ENCODE assay signal across 32 cellular contexts in genomic region chr1:173427146-173428054, GRCh38.
"Had no signal": no experiment of that assay in that cellular context is flagged by ENCODE, and none has a peak within 500 bp of the region (broad histone marks: within the 10 kb centered on the region; RNA-seq: fewer than 3 reads in every experiment).

No MANE protein-coding gene starts in this region.

- H3K36me3 Mint-ChIP-seq: activated naive CD8-positive, alpha-beta T cell treated with anti-CD3 and anti-CD28 coated beads for 36 hours; brain; neural progenitor cell had no signal

- H3K36me3 ChIP-seq: adrenal gland, cardiac muscle cell, gastrocnemius medialis, left ventricle myocardium inferior, neural progenitor cell, WERI-Rb-1 had no signal

- H3K27ac Mint-ChIP-seq: activated naive CD4-positive, alpha-beta T cell treated with anti-CD3 and anti-CD28 coated beads for 36 hours; activated naive CD8-positive, alpha-beta T cell treated with anti-CD3 and anti-CD28 coated beads for 36 hours; activated T-helper 1 cell treated with anti-CD3 and anti-CD28 coated beads, Interleukin-12 subunit alpha, Interleukin-12 subunit beta, Interleukin-2, Interleukin-4 antibody, amounts not matched to agents 30 ng/mL and 10 ng/mL and 1 ng/mL, durations not matched to agents 14 hours and 24 hours and 36 hours; brain; naive thymus-derived CD8-positive, alpha-beta T cell; neural progenitor cell; stimulated activated naive CD8-positive, alpha-beta T cell treated with anti-CD3 and anti-CD28 coated beads, Interleukin-15, amount 100 ng/mL, for 72 hours; T-helper 17 cell had no signal

- H3K9ac ChIP-seq: neural progenitor cell had no signal

- H3K27me3 Mint-ChIP-seq: activated naive CD8-positive, alpha-beta T cell treated with anti-CD3 and anti-CD28 coated beads for 36 hours; naive thymus-derived CD8-positive, alpha-beta T cell; stimulated activated naive CD8-positive, alpha-beta T cell treated with anti-CD3 and anti-CD28 coated beads, Interleukin-15, amount 100 ng/mL, for 72 hours; T-helper 17 cell had no signal

- H2AFZ ChIP-seq: neural progenitor cell had no signal

- H3K27ac ChIP-seq: adrenal gland, cardiac muscle cell, coronary artery, dorsolateral prefrontal cortex, gastrocnemius medialis, left ventricle myocardium inferior, neural progenitor cell, WERI-Rb-1 had no signal

- DNase-seq: activated CD4-positive, alpha-beta T cell treated with anti-CD3 and anti-CD28 coated beads, Interleukin-2, amount 50 U/mL, for 4 hours; activated CD8-positive, alpha-beta memory T cell treated with anti-CD3 and anti-CD28 coated beads, Interleukin-2, amount 50 U/mL, for 4 hours; activated effector memory CD4-positive, alpha-beta T cell treated with anti-CD3 and anti-CD28 coated beads, Interleukin-2, amount 50 U/mL, for 16 hours; activated naive CD4-positive, alpha-beta T cell treated with anti-CD3 and anti-CD28 coated beads for 36 hours; activated naive CD8-positive, alpha-beta T cell treated with anti-CD3 and anti-CD28 coated beads for 36 hours; activated T-cell treated with anti-CD3 and anti-CD28 coated beads, Interleukin-2, amount 50 U/mL, for 1 hour; adrenal gland; aorta; cerebellar nuclear complex; dorsolateral prefrontal cortex; effector memory CD4-positive, alpha-beta T cell; erythroblast; gastrocnemius medialis; glutamatergic neuron; left ventricle myocardium inferior; naive thymus-derived CD8-positive, alpha-beta T cell; occipital lobe; small intestine; stimulated activated CD4-positive, alpha-beta T cell treated with anti-CD3 and anti-CD28 coated beads, Interleukin-4, amount 100 ng/mL, for 24 hours; stimulated activated naive CD8-positive, alpha-beta T cell treated with anti-CD3 and anti-CD28 coated beads, Interleukin-15, amount 100 ng/mL, for 72 hours; substantia nigra; T-helper 17 cell; T1000; WERI-Rb-1 had no signal

- H3K9me3 Mint-ChIP-seq: activated naive CD4-positive, alpha-beta T cell treated with anti-CD3 and anti-CD28 coated beads for 36 hours; activated naive CD8-positive, alpha-beta T cell treated with anti-CD3 and anti-CD28 coated beads for 36 hours; activated T-helper 1 cell treated with anti-CD3 and anti-CD28 coated beads, Interleukin-12 subunit alpha, Interleukin-12 subunit beta, Interleukin-2, Interleukin-4 antibody, amounts not matched to agents 30 ng/mL and 10 ng/mL and 1 ng/mL, durations not matched to agents 14 hours and 24 hours and 36 hours; brain; naive thymus-derived CD8-positive, alpha-beta T cell; neural progenitor cell; stimulated activated effector memory CD8-positive, alpha-beta T cell treated with anti-CD3 and anti-CD28 coated beads, Interleukin-12 subunit alpha, Interleukin-12 subunit beta, amount 100 ng/mL, for 72 hours; stimulated activated naive CD8-positive, alpha-beta T cell treated with anti-CD3 and anti-CD28 coated beads, Interleukin-15, amount 100 ng/mL, for 72 hours had no signal

- H3K27me3 ChIP-seq: adrenal gland, cardiac muscle cell, dorsolateral prefrontal cortex, gastrocnemius medialis, neural progenitor cell had no signal

- H3K9me3 ChIP-seq: adrenal gland, gastrocnemius medialis, left ventricle myocardium inferior had no signal

- H3K4me3 Mint-ChIP-seq: activated naive CD4-positive, alpha-beta T cell treated with anti-CD3 and anti-CD28 coated beads for 36 hours; activated naive CD8-positive, alpha-beta T cell treated with anti-CD3 and anti-CD28 coated beads for 36 hours; activated T-helper 1 cell treated with anti-CD3 and anti-CD28 coated beads, Interleukin-12 subunit alpha, Interleukin-12 subunit beta, Interleukin-2, Interleukin-4 antibody, amounts not matched to agents 30 ng/mL and 10 ng/mL and 1 ng/mL, durations not matched to agents 14 hours and 24 hours and 36 hours; brain; naive thymus-derived CD8-positive, alpha-beta T cell; neural progenitor cell; stimulated activated effector memory CD8-positive, alpha-beta T cell treated with anti-CD3 and anti-CD28 coated beads, Interleukin-12 subunit alpha, Interleukin-12 subunit beta, amount 100 ng/mL, for 72 hours; stimulated activated naive CD8-positive, alpha-beta T cell treated with anti-CD3 and anti-CD28 coated beads, Interleukin-15, amount 100 ng/mL, for 72 hours; T-helper 17 cell had no signal

- ATAC-seq: activated CD4-positive, CD25-positive, alpha-beta regulatory T cell treated with anti-CD3 and anti-CD28 coated beads, Interleukin-2, amount 50 U/mL, for 24 hours; gastrocnemius medialis; naive thymus-derived CD8-positive, alpha-beta T cell; sciatic nerve; stimulated activated effector memory CD8-positive, alpha-beta T cell treated with anti-CD3 and anti-CD28 coated beads, Interleukin-12 subunit alpha, Interleukin-12 subunit beta, amount 100 ng/mL, for 72 hours; stimulated activated naive CD8-positive, alpha-beta T cell treated with anti-CD3 and anti-CD28 coated beads, Interleukin-15, amount 100 ng/mL, for 72 hours; T-helper 17 cell had no signal

- H3K4me2 ChIP-seq: neural progenitor cell had no signal

- H3K4me3 ChIP-seq: adrenal gland, cardiac muscle cell, coronary artery, dorsolateral prefrontal cortex, gastrocnemius medialis, left ventricle myocardium inferior, neural progenitor cell had no signal
